Comparison of ENCODE assay signal across 27 cellular contexts in genomic region chr9:136608331-136609159, GRCh38. TPM values are rescaled to one million over a fixed set of nuclear protein-coding genes. Genes with fewer than 3 reads are reported as not detected.
DNase-seq lines count a peak whose midpoint lies in the region; ATAC-seq and TF ChIP-seq lines count a peak whose summit lies in the region.
"Had no signal": no experiment of that assay in that cellular context is flagged by ENCODE, and none has a peak within 500 bp of the region (broad histone marks: within the 10 kb centered on the region; RNA-seq: fewer than 3 reads in every experiment).

No MANE protein-coding gene starts in this region.

- no peak overlapping the region for H4K5ac ChIP-seq in H9 (ENCODE audit: insufficient read length, low read depth, low read length)

- no peaks in the 10 kb centered on the region for H3K36me3 Mint-ChIP-seq in H9 (ENCODE audit: insufficient read depth in 1 of 3, low read depth in 3 of 3)
- H3K36me3 Mint-ChIP-seq: CD14-positive monocyte; IgD-negative memory B cell; naive thymus-derived CD4-positive, alpha-beta T cell had no signal

- peaks cover 7% of the 10 kb centered on the region for H3K4me1 ChIP-seq in A673 (ENCODE audit: insufficient read depth, low read length, poor library complexity, severe bottlenecking)
- H3K4me1 ChIP-seq in DND-41 (ENCODE audit: insufficient read depth, low read length): peaks cover 13% of the 10 kb centered on the region
- H3K4me1 ChIP-seq in mesenchymal stem cell (ENCODE audit: control insufficient read depth, insufficient read depth, low read depth, low read length): peaks cover 33% of the 10 kb centered on the region
- no peaks in the 10 kb centered on the region for H3K4me1 ChIP-seq in H9 (ENCODE audit: insufficient read depth, low read length)
- peaks cover 4% of the 10 kb centered on the region for H3K4me1 ChIP-seq in testis
- H3K4me1 ChIP-seq: body of pancreas, pancreas had no signal

- CTCF ChIA-PET in A673 (lab: Charles Lee): interaction anchor here (0.6 kb wide), 1 partner anchor 21 kb away, joined by 4 read pairs; no protein-coding TSS in a partner anchor

- H2BK15ac ChIP-seq in mesenchymal stem cell (ENCODE audit: low read depth, poor library complexity, severe bottlenecking) (peak overlapping the region; percentile 96), H9 (ENCODE audit: low read depth, low read length) (no peak overlapping the region)

- no peak overlapping the region for H3K4me3 ChIP-seq in A673 (ENCODE audit: low read depth, low read length, poor library complexity, severe bottlenecking)
- no peak overlapping the region for H3K4me3 ChIP-seq in DND-41 (ENCODE audit: low read depth in 1 of 2, low read length in 2 of 2)
- peak overlapping the region; percentile 9; the same call in 1 of the 2 replicates for H3K4me3 ChIP-seq in SK-N-MC
- H3K4me3 ChIP-seq in mesenchymal stem cell (ENCODE audit: insufficient read depth in 1 of 2, low read depth in 1 of 2, low read length in 2 of 2): no peak overlapping the region
- no peak overlapping the region for H3K4me3 ChIP-seq in testis
- H3K4me3 ChIP-seq: body of pancreas, pancreas had no signal

- no peaks in the 10 kb centered on the region for H3K36me3 ChIP-seq in A673 (ENCODE audit: insufficient read depth, low read length, poor library complexity, severe bottlenecking)
- no peaks in the 10 kb centered on the region for H3K36me3 ChIP-seq in DND-41 (ENCODE audit: insufficient read depth, low read length)
- H3K36me3 ChIP-seq in SK-N-MC (ENCODE audit: insufficient read depth, low read length): no peaks in the 10 kb centered on the region
- H3K36me3 ChIP-seq in mesenchymal stem cell (ENCODE audit: control insufficient read depth in 1 of 2, insufficient read depth in 2 of 2, low read depth in 1 of 2, low read length in 2 of 2): no peaks in the 10 kb centered on the region
- H3K36me3 ChIP-seq in testis (ENCODE audit: low read depth, missing control alignments): no peaks in the 10 kb centered on the region
- H3K36me3 ChIP-seq: pancreas had no signal

- H3K23ac ChIP-seq in mesenchymal stem cell (ENCODE audit: low read length in 2 of 2): no peak overlapping the region
- no peak overlapping the region for H3K23ac ChIP-seq in H9 (ENCODE audit: insufficient read length, low read depth, low read length)

- no peak overlapping the region for H3K56ac ChIP-seq in H9 (ENCODE audit: insufficient read length, low read depth, low read length)

- H3K27ac ChIP-seq in A673 (ENCODE audit: low read depth, low read length, poor library complexity, severe bottlenecking): no peak overlapping the region
- peak overlapping the region; percentile 63 for H3K27ac ChIP-seq in DND-41 (ENCODE audit: low read length)
- H3K27ac ChIP-seq in SK-N-MC: peak overlapping the region; percentile 57; the same call in 1 of the 2 replicates
- no peak overlapping the region for H3K27ac ChIP-seq in mesenchymal stem cell (ENCODE audit: low read length, poor library complexity, severe bottlenecking)
- no peak overlapping the region for H3K27ac ChIP-seq in H9 (ENCODE audit: insufficient read length, low read depth, low read length)
- H3K27ac ChIP-seq in testis: no peak overlapping the region
- H3K27ac ChIP-seq: body of pancreas, pancreas had no signal

- H3K4me2 ChIP-seq in DND-41 (ENCODE audit: insufficient read depth, low read length) (no peak overlapping the region), mesenchymal stem cell (ENCODE audit: low read length, poor library complexity, severe bottlenecking) (no peak overlapping the region), H9 (ENCODE audit: insufficient read depth, insufficient read length, low read length) (no peak overlapping the region)

- no peaks in the 10 kb centered on the region for H4K20me1 ChIP-seq in DND-41 (ENCODE audit: insufficient read depth, low read length)
- H4K20me1 ChIP-seq in H9 (ENCODE audit: control insufficient read depth, insufficient read depth, insufficient read length): no peaks in the 10 kb centered on the region

- H4K91ac ChIP-seq in mesenchymal stem cell (ENCODE audit: low read length): peak overlapping the region; percentile 70
- no peak overlapping the region for H4K91ac ChIP-seq in H9 (ENCODE audit: insufficient read length, low read depth, low read length)

- H2BK120ac ChIP-seq in mesenchymal stem cell (ENCODE audit: low read depth, low read length): peak overlapping the region; percentile 54
- no peak overlapping the region for H2BK120ac ChIP-seq in H9 (ENCODE audit: low read depth, low read length, poor library complexity, severe bottlenecking)

- H3K27me3 ChIP-seq in A673 (replicated peaks; ENCODE audit: insufficient read depth, low read depth, low read length, poor library complexity): no peaks in the 10 kb centered on the region
- H3K27me3 ChIP-seq in DND-41 (ENCODE audit: insufficient read depth, low read length, poor library complexity): no peaks in the 10 kb centered on the region
- H3K27me3 ChIP-seq in mesenchymal stem cell (ENCODE audit: control insufficient read depth in 1 of 2, insufficient read depth in 1 of 2, low read length in 2 of 2): peaks cover 0 to 41% of the 10 kb centered on the region in 2 experiments
- H3K27me3 ChIP-seq in H9 (ENCODE audit: insufficient read depth, low read length): no peaks in the 10 kb centered on the region
- H3K27me3 ChIP-seq in testis: no peaks in the 10 kb centered on the region
- H3K27me3 ChIP-seq: body of pancreas, pancreas had no signal

- no peak for TF ChIP-seq CTCF in A673 (conservative IDR thresholded peaks at IDR 0.05; ENCODE audit: low read depth, low read length)
- TF ChIP-seq CTCF in DND-41 (IDR thresholded peaks at IDR 0.05; ENCODE audit: borderline replicate concordance, extremely low read depth, low read length, poor library complexity, severe bottlenecking): no peak
- TF ChIP-seq CTCF in H9 (conservative IDR thresholded peaks at IDR 0.05): no peak
- no peak for TF ChIP-seq CTCF in testis (IDR thresholded peaks at IDR 0.05)

- H4K8ac ChIP-seq in mesenchymal stem cell (ENCODE audit: low read length): peak overlapping the region; percentile 74
- no peak overlapping the region for H4K8ac ChIP-seq in H9 (replicated peaks; ENCODE audit: insufficient read length, low read depth, low read length)

- H3K27me3 Mint-ChIP-seq in H9 (ENCODE audit: low read depth): peaks cover 9% of the 10 kb centered on the region

- TF ChIP-seq POLR2A in testis (IDR thresholded peaks at IDR 0.05): no peak

- no peaks in the 10 kb centered on the region for H3K9me3 Mint-ChIP-seq in H9
- H3K9me3 Mint-ChIP-seq: naive thymus-derived CD4-positive, alpha-beta T cell had no signal

- peak overlapping the region; percentile 37 to 59 for H3K18ac ChIP-seq in mesenchymal stem cell (ENCODE audit: low read depth in 1 of 2, low read length in 2 of 2)
- H3K18ac ChIP-seq in H9 (ENCODE audit: insufficient read length, low read depth, low read length): no peak overlapping the region

- H3K9me3 ChIP-seq in A673 (ENCODE audit: low read depth, low read length, poor library complexity, severe bottlenecking) (no peaks in the 10 kb centered on the region), DND-41 (ENCODE audit: insufficient read depth, low read length, severe bottlenecking) (no peaks in the 10 kb centered on the region), SK-N-MC (ENCODE audit: low read depth, low read length) (no peaks in the 10 kb centered on the region), mesenchymal stem cell (ENCODE audit: control insufficient read depth, low read length) (no peaks in the 10 kb centered on the region), H9 (ENCODE audit: control insufficient read depth, low read depth, low read length) (no peaks in the 10 kb centered on the region), testis (no peaks in the 10 kb centered on the region)
- H3K9me3 ChIP-seq: body of pancreas, pancreas had no signal

- H3K14ac ChIP-seq in mesenchymal stem cell (ENCODE audit: low read length in 2 of 2) (peak overlapping the region in 1 of 2 experiments; percentile 61), H9 (ENCODE audit: insufficient read depth, low read length) (no peak overlapping the region; the same call in 1 of the 2 replicates)

- no peak overlapping the region for H2BK20ac ChIP-seq in H9 (ENCODE audit: low read depth, low read length, poor library complexity, severe bottlenecking)

- H3K79me2 ChIP-seq in DND-41 (ENCODE audit: insufficient read depth, low read length): no peaks in the 10 kb centered on the region
- no peaks in the 10 kb centered on the region for H3K79me2 ChIP-seq in H9 (ENCODE audit: insufficient read depth, low read length)

- no peaks in the 10 kb centered on the region for H3K23me2 ChIP-seq in H9 (ENCODE audit: insufficient read length, low read depth, low read length, poor library complexity, severe bottlenecking)

- H3K79me1 ChIP-seq in mesenchymal stem cell (replicated peaks; ENCODE audit: low read length, poor library complexity, severe bottlenecking) (no peaks in the 10 kb centered on the region), H9 (ENCODE audit: insufficient read depth, low read depth, low read length, poor library complexity, severe bottlenecking) (no peaks in the 10 kb centered on the region)

- no peak overlapping the region; a peak in 2 of 7 replicates for H3K27ac Mint-ChIP-seq in H9
- H3K27ac Mint-ChIP-seq: CD14-positive monocyte had no signal

- H3T11ph ChIP-seq in H9 (ENCODE audit: low read length): no peak overlapping the region

- intact Hi-C loops in A673 (cut with micrococcal nuclease; ENCODE audit: unreplicated experiment): no loop called here
- intact Hi-C loops in testis (cut with DNase I; ENCODE audit: low total_unique reads): no loop called here

- H2AFZ ChIP-seq in DND-41 (ENCODE audit: low read depth, low read length): no peak overlapping the region
- H2AFZ ChIP-seq in mesenchymal stem cell (ENCODE audit: low read depth, low read length): no peak overlapping the region
- no peak overlapping the region for H2AFZ ChIP-seq in H9 (ENCODE audit: low read length)

- H3K4me3 Mint-ChIP-seq in H9: 0 out of 5 replicates have a peak overlapping the region, but pooled peaks of 1 of the 2 experiments have one; percentile 8
- H3K4me3 Mint-ChIP-seq: IgD-negative memory B cell; naive thymus-derived CD4-positive, alpha-beta T cell had no signal

- DNase-seq in A673 (ENCODE audit: low spot score): peak; percentile 46
- DNase-seq in DND-41: no peak
- DNase-seq in SK-N-MC (ENCODE audit: low read depth, low spot score): no peak
- DNase-seq in mesenchymal stem cell: no peak
- no peak for DNase-seq in H9
- no peak for DNase-seq in testis
- no peak for DNase-seq in NCI-H128 (lab: John Stamatoyannopoulos, UW; ENCODE audit: unreplicated experiment)
- no peak for DNase-seq in amniotic stem cell (lab: John Stamatoyannopoulos, UW)
- DNase-seq: activated gamma-delta T cell; body of pancreas; cerebellar nuclear complex; H7; islet precursor cell; left ventricle myocardium superior; midbrain; naive thymus-derived CD4-positive, alpha-beta T cell; NCI-H1092; NCI-H1930; NCI-H226; NCI-H748 treated with DMSO at 0.1 percent for 48 hours; pancreas; retina; stimulated activated CD4-positive, alpha-beta T cell treated with anti-CD3 and anti-CD28 coated beads, Interleukin-1b, Interleukin-23, amount 100 ng/mL, for 48 hours; stimulated activated CD8-positive, alpha-beta memory T cell treated with anti-CD3 and anti-CD28 coated beads, Interleukin-4, amount 100 ng/mL, for 48 hours; substantia nigra had no signal

- POLR2A ChIA-PET in A673 (lab: Charles Lee; ENCODE audit: low non-redundant PET): interaction anchor here (0.5 kb wide), 1 partner anchor 536 kb away, joined by 6 read pairs; no protein-coding TSS in a partner anchor

- WGBS in mesenchymal stem cell: 62% methylated on average over 16 of the region's 16 CpGs
- no CpG with 5 or more reads among the region's 16 CpGs for WGBS in H9 (ENCODE audit: extremely low coverage, insufficient read length, low lambda C conversion rate)
- 81 to 83% methylated on average over 16 of the region's 16 CpGs for WGBS in testis, 2 donors

- H2AK5ac ChIP-seq in mesenchymal stem cell (ENCODE audit: low read length, severe bottlenecking): no peak overlapping the region
- H2AK5ac ChIP-seq in H9 (ENCODE audit: insufficient read length, low read length): no peak overlapping the region

- H2BK5ac ChIP-seq in mesenchymal stem cell (ENCODE audit: low read depth, low read length, poor library complexity, severe bottlenecking) (no peak overlapping the region), H9 (ENCODE audit: insufficient read length, low read length) (no peak overlapping the region)

- H3K4ac ChIP-seq in mesenchymal stem cell (ENCODE audit: low read depth in 1 of 2, low read length in 2 of 2) (peak overlapping the region; percentile 54 to 57), H9 (ENCODE audit: low read depth, low read length) (no peak overlapping the region)

- ATAC-seq in DND-41 (ENCODE audit: insufficient read depth, low read depth): peak; percentile 22; the same call in 2 of the 3 replicates
- ATAC-seq: body of pancreas; left ventricle myocardium superior; naive thymus-derived CD4-positive, alpha-beta T cell; pancreas had no signal

- no peak overlapping the region for H3K9ac ChIP-seq in DND-41 (ENCODE audit: low read depth, low read length)
- no peak overlapping the region for H3K9ac ChIP-seq in SK-N-MC (ENCODE audit: insufficient read length)
- no peak overlapping the region for H3K9ac ChIP-seq in mesenchymal stem cell (ENCODE audit: low read length)
- H3K9ac ChIP-seq in H9 (ENCODE audit: extremely low read depth, insufficient read length, low read length): no peak overlapping the region

- H3K4me1 Mint-ChIP-seq in H9: peaks cover 12 to 28% of the 10 kb centered on the region in 2 experiments
- H3K4me1 Mint-ChIP-seq: IgD-negative memory B cell had no signal

- BruUV-seq in A673 (replicated peaks; lab: Mats Ljungman, UMichigan): no TSS peak

- peak overlapping the region; percentile 79 to 97 for H2BK12ac ChIP-seq in mesenchymal stem cell (ENCODE audit: low read length in 2 of 2)
- no peak overlapping the region for H2BK12ac ChIP-seq in H9 (ENCODE audit: insufficient read length, low read depth, low read length)

RNA-seq across cellular contexts. Expression of gene EGFL7, which starts 54.2 kb away (rescaled TPM):
- total RNA-seq in A673 (2021): 79.5 and 98.5 TPM in 2 replicates
- polyA plus RNA-seq in mesenchymal stem cell (2013, experiment 1 of 2): 29.0 TPM
- 30.0 TPM for polyA plus RNA-seq in mesenchymal stem cell (2013, experiment 2 of 2)
- total RNA-seq in H9 (2021): 37.7 and 38.0 TPM in 2 replicates
- total RNA-seq in testis: 100 to 1,000 TPM; 101 to 106 TPM
- polyA plus RNA-seq in testis (ENCODE audit: insufficient read depth, low read depth, low replicate concordance): 68.5 TPM
- polyA plus RNA-seq: IgD-negative memory B cell; naive thymus-derived CD4-positive, alpha-beta T cell had no signal

Comparison
In these comparisons a context has a peak if more than half of its experiments do, and no peak if none do; other contexts are left out.
1. H3K27ac ChIP-seq: peak in DND-41 (single experiment) and SK-N-MC (single experiment); none in A673 (single experiment), mesenchymal stem cell (single experiment), H9 (single experiment) and testis (0 of 2).